In the genomic region with DNA sequence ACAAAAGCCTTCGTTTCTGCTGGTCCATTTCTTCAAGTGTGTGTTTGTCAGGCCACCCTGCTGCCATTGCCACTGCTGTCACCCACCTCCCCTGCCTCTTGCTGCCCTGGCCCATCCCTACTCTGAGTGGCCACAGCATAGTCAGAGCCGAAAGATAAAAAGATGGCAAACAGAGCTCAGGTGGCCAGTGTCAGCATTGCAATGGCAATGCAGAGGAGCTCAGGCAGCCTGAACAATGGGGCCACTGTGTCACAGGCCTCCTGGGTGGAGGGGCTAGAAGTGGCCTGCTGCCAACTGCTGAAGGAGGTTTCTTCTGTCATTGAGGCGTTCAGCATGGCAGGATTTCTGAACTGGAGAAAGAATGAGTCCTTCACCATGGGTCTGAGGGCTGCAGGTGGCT, we compare ENCODE assay signal across 18 cellular contexts.
DNase-seq lines count a peak whose midpoint lies in the region; ATAC-seq, FAIRE-seq and TF ChIP-seq lines count a peak whose summit lies in the region.
"Had no signal": no experiment of that assay in that cellular context is flagged by ENCODE, and none has a peak within 500 bp of the region (broad histone marks: within the 10 kb centered on the region; RNA-seq: fewer than 3 reads in every experiment).

No MANE protein-coding gene starts in this region.

- peak; percentile 31 for DNase-seq in COLO829 (ENCODE audit: low spot score)
- DNase-seq in GM23338 (ENCODE audit: low spot score): no peak
- peak; percentile 35 for DNase-seq in NCI-H526 treated with DMSO at 0.1 percent for 48 hours (lab: John Stamatoyannopoulos, UW)
- DNase-seq in HepG2 (ENCODE audit: low spot score): peak; percentile 43
- DNase-seq in NAMALWA (ENCODE audit: low spot score): no peak
- no peak for DNase-seq in activated naive CD4-positive, alpha-beta T cell treated with anti-CD3 and anti-CD28 coated beads, Interleukin-2, amount 10 ng/mL, durations not matched to agents 7 days and 5 days
- no peak for DNase-seq in MM.1S
- no peak for DNase-seq in AG08396 (ENCODE audit: low spot score)
- DNase-seq: activated CD4-positive, alpha-beta T cell treated with anti-CD3 and anti-CD28 coated beads for 1 hour; activated naive CD4-positive, alpha-beta T cell treated with anti-CD3 and anti-CD28 coated beads for 36 hours; activated T-cell treated with anti-CD3 and anti-CD28 coated beads, Interleukin-2, amount 50 U/mL, for 48 hours; COR-L47; foreskin keratinocyte; NCI-H226 had no signal

- H3K9ac ChIP-seq in HepG2 (ENCODE audit: insufficient read depth, low read depth, low read length): no peak overlapping the region
- H3K9ac ChIP-seq in MM.1S (ENCODE audit: low read length): no peak overlapping the region

- H3K4me3 ChIP-seq in GM23338: no peak overlapping the region
- no peak overlapping the region for H3K4me3 ChIP-seq in HepG2 (replicated peaks in 1 of 3; ENCODE audit: insufficient read depth in 1 of 3, low read depth in 2 of 3, low read length in 3 of 3)
- no peak overlapping the region for H3K4me3 ChIP-seq in MM.1S (ENCODE audit: low read length)
- H3K4me3 ChIP-seq: hepatocyte, K562, lung had no signal

- peak; percentile 55 for ATAC-seq in GM23338
- peak; percentile 92 for ATAC-seq in HepG2
- ATAC-seq: foreskin keratinocyte, K562 had no signal

- TF ChIP-seq POLR2A in HepG2 (IDR thresholded peaks at IDR 0.05; ENCODE audit: insufficient read depth in 1 of 2, low read depth in 2 of 2, low read length in 2 of 2): no peak

- CTCF ChIA-PET in HepG2 (lab: Yijun Ruan, JAX; ENCODE audit: low intra/inter-chr PET ratio, low total read pairs): no interaction called here
- CTCF ChIA-PET in activated naive CD4-positive, alpha-beta T cell treated with anti-CD3 and anti-CD28 coated beads, Interleukin-2, amount 10 ng/mL, durations not matched to agents 7 days and 5 days (lab: Charles Lee): no interaction called here

- TF ChIP-seq EP300 in HepG2 (IDR thresholded peaks at IDR 0.05; ENCODE audit: low read depth in 2 of 2, low read length in 2 of 2) (no peak), HepG2 (CRISPR knock-in tag; IDR thresholded peaks at IDR 0.05; ENCODE audit: borderline replicate concordance) (no peak)

- H3K9me2 ChIP-seq in GM23338 (ENCODE audit: insufficient read depth): no peaks in the 10 kb centered on the region
- H3K9me2 ChIP-seq in MM.1S (replicated peaks; ENCODE audit: insufficient read depth, low read length): no peaks in the 10 kb centered on the region

- no peak overlapping the region for H3K4me2 ChIP-seq in GM23338
- no peak overlapping the region for H3K4me2 ChIP-seq in HepG2 (ENCODE audit: low read depth, low read length)
- H3K4me2 ChIP-seq in MM.1S (ENCODE audit: low read depth, low read length): no peak overlapping the region
- H3K4me2 ChIP-seq: hepatocyte had no signal

- H3K36me3 ChIP-seq in GM23338 (ENCODE audit: insufficient read depth) (no peaks in the 10 kb centered on the region), HepG2 (replicated peaks in 1 of 2; ENCODE audit: control insufficient read depth in 1 of 2, insufficient read depth in 2 of 2, low read length in 2 of 2) (no peaks in the 10 kb centered on the region), MM.1S (replicated peaks; ENCODE audit: insufficient read depth, low read length) (no peaks in the 10 kb centered on the region)

- TF ChIP-seq RAD21 in HepG2 (CRISPR knock-in tag; IDR thresholded peaks at IDR 0.05): no peak

- no peaks in the 10 kb centered on the region; the same call in 2 of the 3 replicates for H3K36me3 Mint-ChIP-seq in GM23338 (ENCODE audit: low read depth)
- H3K36me3 Mint-ChIP-seq in activated naive CD4-positive, alpha-beta T cell treated with anti-CD3 and anti-CD28 coated beads, Interleukin-2, amount 10 ng/mL, durations not matched to agents 7 days and 5 days: no peaks in the 10 kb centered on the region

- H3K27me3 ChIP-seq in GM23338 (ENCODE audit: insufficient read depth) (no peaks in the 10 kb centered on the region), HepG2 (ENCODE audit: control insufficient read depth in 1 of 2, insufficient read depth in 2 of 2, low read length in 2 of 2) (peaks cover 0 to 12% of the 10 kb centered on the region in 2 experiments; a peak in 2 of 5 replicates), MM.1S (replicated peaks; ENCODE audit: insufficient read depth, low read length) (no peaks in the 10 kb centered on the region)
- H3K27me3 ChIP-seq: hepatocyte had no signal

- in situ Hi-C loops in HepG2 (cut with HindIII; ENCODE audit: extremely low pct_ligation_motif_present, low pct_unique_long_range_greater_than_20kb): no loop called here

- H3K9me3 ChIP-seq in HepG2 (ENCODE audit: low read length) (no peaks in the 10 kb centered on the region), MM.1S (replicated peaks; ENCODE audit: insufficient read depth, low read length) (no peaks in the 10 kb centered on the region)

- H3K79me2 ChIP-seq in GM23338 (replicated peaks; ENCODE audit: insufficient read depth) (no peaks in the 10 kb centered on the region), HepG2 (ENCODE audit: insufficient read depth, low read length) (no peaks in the 10 kb centered on the region), MM.1S (ENCODE audit: low read length) (no peaks in the 10 kb centered on the region)
- H3K79me2 ChIP-seq: hepatocyte had no signal

- H3K27ac ChIP-seq in GM23338 (ENCODE audit: low read depth) (no peak overlapping the region), HepG2 (ENCODE audit: extremely low read length, insufficient read depth, low read length) (no peak overlapping the region), MM.1S (ENCODE audit: low read length) (no peak overlapping the region)
- H3K27ac ChIP-seq: foreskin keratinocyte, hepatocyte had no signal

- no peak for TF ChIP-seq CTCF in GM23338 (conservative IDR thresholded peaks at IDR 0.05; ENCODE audit: low read depth in 2 of 2)
- no peak for TF ChIP-seq CTCF in HepG2 (CRISPR knock-in tag; IDR thresholded peaks at IDR 0.05)
- no peak for TF ChIP-seq CTCF in MM.1S (IDR thresholded peaks at IDR 0.05; ENCODE audit: low read length)

- no peak overlapping the region for H2AFZ ChIP-seq in GM23338
- no peak overlapping the region for H2AFZ ChIP-seq in HepG2 (ENCODE audit: low read length)
- H2AFZ ChIP-seq in MM.1S (ENCODE audit: low read length): no peak overlapping the region
- H2AFZ ChIP-seq: hepatocyte had no signal

- H3K27me3 Mint-ChIP-seq in GM23338 (ENCODE audit: insufficient read depth, low read depth, poor library complexity): no peaks in the 10 kb centered on the region
- peaks cover 15% of the 10 kb centered on the region for H3K27me3 Mint-ChIP-seq in activated naive CD4-positive, alpha-beta T cell treated with anti-CD3 and anti-CD28 coated beads, Interleukin-2, amount 10 ng/mL, durations not matched to agents 7 days and 5 days

- H4K20me1 ChIP-seq in GM23338 (replicated peaks; ENCODE audit: insufficient read depth): no peaks in the 10 kb centered on the region
- H4K20me1 ChIP-seq in HepG2 (ENCODE audit: insufficient read depth, low read length): no peaks in the 10 kb centered on the region
- no peaks in the 10 kb centered on the region for H4K20me1 ChIP-seq in MM.1S (ENCODE audit: insufficient read depth, low read length)

- POLR2A ChIA-PET in HepG2 (lab: Yijun Ruan, JAX): no interaction called here

- peaks cover 3% of the 10 kb centered on the region for H3K4me1 Mint-ChIP-seq in GM23338
- no peaks in the 10 kb centered on the region for H3K4me1 Mint-ChIP-seq in activated naive CD4-positive, alpha-beta T cell treated with anti-CD3 and anti-CD28 coated beads, Interleukin-2, amount 10 ng/mL, durations not matched to agents 7 days and 5 days

- no TSS peak for BruUV-seq in HepG2 (replicated peaks; lab: Mats Ljungman, UMichigan)

- intact Hi-C loops in HepG2 (cut with micrococcal nuclease; ENCODE audit: unreplicated experiment): no loop called here

- 17% methylated on average over 3 of the region's 3 CpGs for WGBS in HepG2 (ENCODE audit: low lambda C conversion rate)

- H3K9me3 Mint-ChIP-seq in GM23338: no peaks in the 10 kb centered on the region
- H3K9me3 Mint-ChIP-seq in activated naive CD4-positive, alpha-beta T cell treated with anti-CD3 and anti-CD28 coated beads, Interleukin-2, amount 10 ng/mL, durations not matched to agents 7 days and 5 days: no peaks in the 10 kb centered on the region
- H3K9me3 Mint-ChIP-seq: activated naive CD4-positive, alpha-beta T cell treated with anti-CD3 and anti-CD28 coated beads for 36 hours had no signal

- FAIRE-seq in HepG2 (lab: Jason Lieb, UNC): no peak
- FAIRE-seq: islet of Langerhans, K562 had no signal

- no peak overlapping the region for H3K4me3 Mint-ChIP-seq in GM23338
- H3K4me3 Mint-ChIP-seq in activated naive CD4-positive, alpha-beta T cell treated with anti-CD3 and anti-CD28 coated beads, Interleukin-2, amount 10 ng/mL, durations not matched to agents 7 days and 5 days: no peak overlapping the region
- H3K4me3 Mint-ChIP-seq: activated naive CD4-positive, alpha-beta T cell treated with anti-CD3 and anti-CD28 coated beads for 36 hours had no signal

- no peak overlapping the region for H3K27ac Mint-ChIP-seq in GM23338
- H3K27ac Mint-ChIP-seq in activated naive CD4-positive, alpha-beta T cell treated with anti-CD3 and anti-CD28 coated beads, Interleukin-2, amount 10 ng/mL, durations not matched to agents 7 days and 5 days: no peak overlapping the region
- H3K27ac Mint-ChIP-seq: activated naive CD4-positive, alpha-beta T cell treated with anti-CD3 and anti-CD28 coated beads for 36 hours had no signal

- H3F3A ChIP-seq in GM23338 (replicated peaks; ENCODE audit: low read depth): no peaks in the 10 kb centered on the region
- H3F3A ChIP-seq in MM.1S (ENCODE audit: insufficient read depth, low read length): no peaks in the 10 kb centered on the region

- H3K4me1 ChIP-seq in GM23338 (ENCODE audit: insufficient read depth) (0 out of 2 replicates have a peak, but pooled peaks cover 2% of the 10 kb centered on the region), HepG2 (ENCODE audit: insufficient read depth, low read length) (no peaks in the 10 kb centered on the region), MM.1S (ENCODE audit: low read length) (peaks cover 5% of the 10 kb centered on the region; the same call in 1 of the 2 replicates)

TF ChIP-seq in GM23338, 12 proteins besides CTCF, POLR2A, EP300 and RAD21 (continues in another document):
- no peak for TF ChIP-seq POLR2AphosphoS5 (IDR thresholded peaks at IDR 0.05; ENCODE audit: low read depth)

TF ChIP-seq in HepG2, 621 proteins besides CTCF, POLR2A, EP300 and RAD21:
- TF ChIP-seq DR1 (CRISPR knock-in tag; IDR thresholded peaks at IDR 0.05): no peak
- TF ChIP-seq FOXA1 (IDR thresholded peaks at IDR 0.05): no peak
- TF ChIP-seq FOXA1 (CRISPR knock-in tag; IDR thresholded peaks at IDR 0.05): 0 out of 2 replicates have a peak, but pooled peaks have one; percentile 12
- TF ChIP-seq ZNF644 (CRISPR knock-in tag; IDR thresholded peaks at IDR 0.05; ENCODE audit: low read depth): peak; percentile 11; the same call in 1 of the 2 replicates
- peak; percentile 60; the same call in 1 of the 2 replicates for TF ChIP-seq ZNF121 (CRISPR knock-in tag; IDR thresholded peaks at IDR 0.05)
TF ChIP-seq in HepG2: peak in this region for 3.

Comparison
In these comparisons a context has a peak if more than half of its experiments do, and no peak if none do; other contexts are left out.
1. DNase-seq: peak in COLO829 (single experiment), NCI-H526 treated with DMSO at 0.1 percent for 48 hours (single experiment) and HepG2 (single experiment); none in GM23338 (single experiment), NAMALWA (single experiment), activated naive CD4-positive, alpha-beta T cell treated with anti-CD3 and anti-CD28 coated beads, Interleukin-2, amount 10 ng/mL, durations not matched to agents 7 days and 5 days (single experiment), MM.1S (single experiment) and AG08396 (single experiment).